ENCODE assay signal across 22 cellular contexts in the genomic region with DNA sequence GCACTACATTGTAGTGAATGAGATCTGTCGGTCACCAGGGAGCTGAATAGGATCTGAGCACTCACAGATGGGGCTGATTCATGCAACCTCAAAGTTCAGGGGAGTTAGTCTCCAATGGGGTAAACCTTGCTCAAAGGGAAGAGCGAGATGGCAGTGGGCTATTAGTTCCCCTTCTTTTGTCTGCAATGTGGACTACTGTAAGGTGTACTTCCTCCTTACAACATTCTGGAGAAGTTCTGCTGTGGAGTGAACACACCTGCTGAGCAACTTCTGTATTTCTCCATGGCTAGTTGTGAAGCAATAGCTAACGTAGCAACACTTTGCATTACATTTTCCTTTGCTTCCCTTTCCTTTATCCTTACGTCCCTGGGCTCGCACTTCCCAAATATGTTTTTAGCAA.
A peak's percentile ranks its signal among the peaks of the same experiment; 100 is the strongest.
DNase-seq lines count a peak whose midpoint lies in the region; ATAC-seq and TF ChIP-seq lines count a peak whose summit lies in the region.
"Had no signal": no experiment of that assay in that cellular context is flagged by ENCODE, and none has a peak within 500 bp of the region (broad histone marks: within the 10 kb centered on the region; RNA-seq: fewer than 3 reads in every experiment).

No MANE protein-coding gene starts in this region.

- H3K4me1 Mint-ChIP-seq in stimulated activated memory B cell treated with anti-CD40 and anti-IgM and Interleukin-4, amounts not matched to agents 10 μg/mL and 1 μg/mL and 100 μg/mL, for 72 hours: no peaks in the 10 kb centered on the region
- H3K4me1 Mint-ChIP-seq: B cell had no signal

- H3K27ac ChIP-seq in body of pancreas: no peak overlapping the region
- no peak overlapping the region for H3K27ac ChIP-seq in left lung
- no peak overlapping the region for H3K27ac ChIP-seq in testis
- H3K27ac ChIP-seq: A549, KMS-11, Peyer's patch, SJSA1 had no signal

- H3K36me3 ChIP-seq in body of pancreas (replicated peaks in 1 of 2; ENCODE audit: insufficient read depth in 1 of 2, low read depth in 2 of 2): no peaks in the 10 kb centered on the region
- no peaks in the 10 kb centered on the region for H3K36me3 ChIP-seq in left lung
- no peaks in the 10 kb centered on the region for H3K36me3 ChIP-seq in testis (ENCODE audit: low read depth, missing control alignments)
- H3K36me3 ChIP-seq: Peyer's patch, SJSA1 had no signal

- TF ChIP-seq POLR2A in NB4 (IDR thresholded peaks at IDR 0.05; ENCODE audit: extremely low read depth, insufficient read length): no peak
- no peak for TF ChIP-seq POLR2A in body of pancreas (IDR thresholded peaks at IDR 0.05)
- TF ChIP-seq POLR2A in testis (IDR thresholded peaks at IDR 0.05): no peak

- intact Hi-C loops in body of pancreas (cut with DNase I): no loop called here
- intact Hi-C loops in left lung (cut with DNase I): no loop called here
- intact Hi-C loops in testis (cut with DNase I; ENCODE audit: low total_unique reads): no loop called here

- H3K27me3 Mint-ChIP-seq in stimulated activated memory B cell treated with anti-CD40 and anti-IgM and Interleukin-4, amounts not matched to agents 10 μg/mL and 1 μg/mL and 100 μg/mL, for 72 hours: no peaks in the 10 kb centered on the region

- ATAC-seq in stimulated activated memory B cell treated with anti-CD40 and anti-IgM and Interleukin-4, amounts not matched to agents 10 μg/mL and 1 μg/mL and 100 μg/mL, for 72 hours: peak; percentile 12
- ATAC-seq in body of pancreas: no peak
- ATAC-seq in left lung: no peak
- ATAC-seq: A549 had no signal

- H3K27ac Mint-ChIP-seq in stimulated activated memory B cell treated with anti-CD40 and anti-IgM and Interleukin-4, amounts not matched to agents 10 μg/mL and 1 μg/mL and 100 μg/mL, for 72 hours: no peak overlapping the region
- H3K27ac Mint-ChIP-seq: B cell; CD14-positive monocyte; T-helper 1 cell treated with Interleukin-12 subunit alpha and Interleukin-12 subunit beta and Interleukin-4 antibody, amounts not matched to agents 30 μg/mL and 1 μg/mL, for 36 hours had no signal

- 59 to 70% methylated on average over 5 of the region's 5 CpGs for WGBS in body of pancreas, 2 donors
- WGBS in testis, 2 donors: 85% methylated on average over 5 of the region's 5 CpGs

- H3K9me3 ChIP-seq in body of pancreas: no peaks in the 10 kb centered on the region
- no peaks in the 10 kb centered on the region for H3K9me3 ChIP-seq in left lung
- no peaks in the 10 kb centered on the region for H3K9me3 ChIP-seq in testis
- H3K9me3 ChIP-seq: A549, Peyer's patch, SJSA1 had no signal

- in situ Hi-C loops in KBM-7 (cut with MboI; ENCODE audit: low pct_unique_long_range_greater_than_20kb, low sequenced_read_pairs): no loop called here

- no peaks in the 10 kb centered on the region for H3K9me3 Mint-ChIP-seq in stimulated activated memory B cell treated with anti-CD40 and anti-IgM and Interleukin-4, amounts not matched to agents 10 μg/mL and 1 μg/mL and 100 μg/mL, for 72 hours
- H3K9me3 Mint-ChIP-seq: T-helper 1 cell treated with Interleukin-12 subunit alpha and Interleukin-12 subunit beta and Interleukin-4 antibody, amounts not matched to agents 30 μg/mL and 1 μg/mL, for 36 hours had no signal

- H3K4me3 Mint-ChIP-seq in stimulated activated memory B cell treated with anti-CD40 and anti-IgM and Interleukin-4, amounts not matched to agents 10 μg/mL and 1 μg/mL and 100 μg/mL, for 72 hours: no peak overlapping the region
- H3K4me3 Mint-ChIP-seq: B cell; CD14-positive monocyte; T-helper 1 cell treated with Interleukin-12 subunit alpha and Interleukin-12 subunit beta and Interleukin-4 antibody, amounts not matched to agents 30 μg/mL and 1 μg/mL, for 36 hours had no signal

- no peaks in the 10 kb centered on the region for H3K27me3 ChIP-seq in body of pancreas
- no peaks in the 10 kb centered on the region for H3K27me3 ChIP-seq in left lung
- no peaks in the 10 kb centered on the region for H3K27me3 ChIP-seq in testis
- H3K27me3 ChIP-seq: Peyer's patch had no signal

- H3K36me3 Mint-ChIP-seq in stimulated activated memory B cell treated with anti-CD40 and anti-IgM and Interleukin-4, amounts not matched to agents 10 μg/mL and 1 μg/mL and 100 μg/mL, for 72 hours: no peaks in the 10 kb centered on the region
- H3K36me3 Mint-ChIP-seq: CD14-positive monocyte had no signal

- H3K4me1 ChIP-seq in body of pancreas (no peaks in the 10 kb centered on the region), left lung (no peaks in the 10 kb centered on the region), testis (no peaks in the 10 kb centered on the region)
- H3K4me1 ChIP-seq: A549, Peyer's patch, SJSA1 had no signal

- DNase-seq in KBM-7: peak; percentile 9
- DNase-seq in NB4 (ENCODE audit: low read depth): peak; percentile 52
- peak; percentile 84 for DNase-seq in SKM-1 treated with dmso at 0.1 percent for 144 hours (lab: John Stamatoyannopoulos, UW; ENCODE audit: unreplicated experiment)
- no peak for DNase-seq in body of pancreas
- DNase-seq in left lung: no peak
- no peak for DNase-seq in testis
- DNase-seq: EL, GF-D8, GOT3, HCEC 1CT, NCI-H1105 treated with DMSO at 0.1 percent for 48 hours, NCI-H2081, NCI-H446, NCI-H526, Peyer's patch had no signal

- H3K4me3 ChIP-seq in NB4 (ENCODE audit: low read depth, low read length) (no peak overlapping the region), body of pancreas (no peak overlapping the region), left lung (no peak overlapping the region), testis (no peak overlapping the region)
- H3K4me3 ChIP-seq: A549, Peyer's patch, SJSA1 had no signal

- no peak for TF ChIP-seq CTCF in NB4 (IDR thresholded peaks at IDR 0.05; ENCODE audit: low read depth, low read length)
- no peak for TF ChIP-seq CTCF in body of pancreas (IDR thresholded peaks at IDR 0.05)
- no peak for TF ChIP-seq CTCF in left lung (IDR thresholded peaks at IDR 0.05)
- no peak for TF ChIP-seq CTCF in testis (IDR thresholded peaks at IDR 0.05)

Comparison
In these comparisons a context has a peak if more than half of its experiments do, and no peak if none do; other contexts are left out.
1. DNase-seq: peak in KBM-7 (single experiment), NB4 (single experiment) and SKM-1 treated with dmso at 0.1 percent for 144 hours (single experiment); none in body of pancreas (0 of 4), left lung (0 of 2) and testis (single experiment).